In the genomic region with DNA sequence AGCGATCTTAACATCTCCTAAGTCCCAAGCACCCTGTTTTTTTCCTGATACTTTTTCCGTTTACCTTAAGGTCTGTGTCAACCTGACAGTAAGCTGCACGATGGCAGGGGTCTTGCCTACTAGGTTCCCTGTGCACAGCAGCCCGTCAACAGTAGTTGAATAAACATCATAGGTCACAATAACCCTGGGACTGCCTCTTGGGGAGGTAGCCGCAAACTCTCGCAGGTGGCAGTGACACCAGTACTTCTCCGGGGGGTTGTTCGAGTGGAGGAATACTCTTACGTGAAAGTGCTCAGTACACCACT, we compare ENCODE assay signal across 8 cellular contexts. TPM values are rescaled to one million over a fixed set of nuclear protein-coding genes. Genes with fewer than 3 reads are reported as not detected.
DNase-seq lines count a peak whose midpoint lies in the region; ATAC-seq and TF ChIP-seq lines count a peak whose summit lies in the region.

No MANE protein-coding gene starts in this region.

- ATAC-seq in GM19455 (IDR thresholded peaks at IDR 0.05; ENCODE audit: unreplicated experiment) (peak; percentile 53), HG03457 (IDR thresholded peaks at IDR 0.05; ENCODE audit: unreplicated experiment) (peak; percentile 39)

- DNase-seq in mesendoderm, result no peak
- DNase-seq in GM10248 (ENCODE audit: extremely low spot score), result no peak
- no peak for DNase-seq in NCI-H748 treated with DMSO at 0.1 percent for 48 hours (lab: John Stamatoyannopoulos, UW)
- DNase-seq in COLO829 (ENCODE audit: low spot score), result no peak

- peaks cover 0 to 17% (median 14%) of the 10 kb centered on the region in 11 experiments; a peak in 19 of 22 replicates for H3K9me3 ChIP-seq in BLaER1 treated with 17β-estradiol and CSF1 and Interleukin-3, amounts not matched to agents 10 nM and 100 nM (replicated peaks in 1 of 11)

- TF ChIP-seq CTCF in brain (conservative IDR thresholded peaks at IDR 0.05), result no peak
- TF ChIP-seq CTCF in GM10248 (IDR thresholded peaks at IDR 0.05; ENCODE audit: control extremely low read depth, extremely low read depth, low read depth, missing control alignments), result no peak

- H3K27ac Mint-ChIP-seq in brain, result peak overlapping the region; percentile 90 to 97 (median 95)

- peak overlapping the region; percentile 94 for H3K56ac ChIP-seq in mesendoderm (ENCODE audit: low read length)

- H3K27me3 Mint-ChIP-seq in brain, result peaks cover 20% of the 10 kb centered on the region

- no peak overlapping the region for H2BK15ac ChIP-seq in mesendoderm (replicated peaks; ENCODE audit: low read depth)

- peaks cover 7 to 43% (median 31%) of the 10 kb centered on the region in 11 experiments; a peak in 16 of 22 replicates for H4K20me1 ChIP-seq in BLaER1 treated with 17β-estradiol and CSF1 and Interleukin-3, amounts not matched to agents 10 nM and 100 nM

- H2BK5ac ChIP-seq in mesendoderm (ENCODE audit: low read length), result peak overlapping the region; percentile 54

- CTCF ChIA-PET in GM10248 (lab: Yijun Ruan, JAX), result interaction anchor here (1.2 to 6.1 kb wide), 7 partner anchors 8 to 667 kb away, joined by 4 to 60 read pairs (median 6); no protein-coding TSS in a partner anchor

- H3K4ac ChIP-seq in mesendoderm (ENCODE audit: low read depth, low read length), result no peak overlapping the region

- H3K79me2 ChIP-seq in mesendoderm (ENCODE audit: control insufficient read depth, insufficient read depth, low read length), result peaks cover 12% of the 10 kb centered on the region

- peaks cover 26% of the 10 kb centered on the region for H3K36me3 Mint-ChIP-seq in brain

- no peak overlapping the region for H4K8ac ChIP-seq in mesendoderm (ENCODE audit: low read depth, low read length)

- H3K23ac ChIP-seq in mesendoderm (ENCODE audit: low read length), result no peak overlapping the region

- peaks cover 10% of the 10 kb centered on the region for H3K79me1 ChIP-seq in mesendoderm (ENCODE audit: low read length)

- peak overlapping the region; percentile 84 to 98 (median 89) for H3K4me2 ChIP-seq in BLaER1 treated with 17β-estradiol and CSF1 and Interleukin-3, amounts not matched to agents 10 nM and 100 nM
- H3K4me2 ChIP-seq in mesendoderm (ENCODE audit: low read length), result peak overlapping the region; percentile 86

- POLR2A ChIA-PET in GM10248 (lab: Yijun Ruan, JAX), result interaction anchor here (0.6 to 1.0 kb wide), 3 partner anchors 23 to 497 kb away, joined by 3 to 4 read pairs (median 4); no protein-coding TSS in a partner anchor

- H3K27me3 ChIP-seq in BLaER1 treated with 17β-estradiol and CSF1 and Interleukin-3, amounts not matched to agents 10 nM and 100 nM, result no peaks in the 10 kb centered on the region
- no peaks in the 10 kb centered on the region for H3K27me3 ChIP-seq in mesendoderm (ENCODE audit: insufficient read depth, low read length, poor library complexity)

- H2AK5ac ChIP-seq in mesendoderm (ENCODE audit: low read length), result no peak overlapping the region

- no peak overlapping the region for H3K18ac ChIP-seq in mesendoderm (ENCODE audit: low read length)

- peaks cover 3 to 12% (median 5%) of the 10 kb centered on the region in 5 experiments for H3K9me3 Mint-ChIP-seq in brain

- H3K27ac ChIP-seq in BLaER1 treated with 17β-estradiol and CSF1 and Interleukin-3, amounts not matched to agents 10 nM and 100 nM, result peak overlapping the region; percentile 86 to 97 (median 91); a peak in 20 of 22 replicates
- H3K27ac ChIP-seq in mesendoderm (ENCODE audit: low read depth, low read length), result no peak overlapping the region

- H3K9ac ChIP-seq in BLaER1 treated with 17β-estradiol and CSF1 and Interleukin-3, amounts not matched to agents 10 nM and 100 nM, result peak overlapping the region; percentile 90 to 97 (median 93)
- peak overlapping the region; percentile 84 for H3K9ac ChIP-seq in mesendoderm (ENCODE audit: low read length)

- peak overlapping the region; percentile 98 to 100 (median 99) for H3K4me3 Mint-ChIP-seq in brain

- no peak overlapping the region for H4K5ac ChIP-seq in mesendoderm (ENCODE audit: low read length)

- peaks cover 53% of the 10 kb centered on the region for H3K4me1 Mint-ChIP-seq in brain

- no peak overlapping the region for H2BK120ac ChIP-seq in mesendoderm (ENCODE audit: low read depth, low read length)

- WGBS in mesendoderm (ENCODE audit: extremely low coverage, insufficient coverage, low lambda C conversion rate), result no CpG with 5 or more reads among the region's 9 CpGs

- H3K36me3 ChIP-seq in BLaER1 treated with 17β-estradiol and CSF1 and Interleukin-3, amounts not matched to agents 10 nM and 100 nM, result peaks cover 8 to 31% (median 23%) of the 10 kb centered on the region in 11 experiments; a peak in 21 of 22 replicates
- no peaks in the 10 kb centered on the region for H3K36me3 ChIP-seq in mesendoderm (ENCODE audit: control insufficient read depth, insufficient read depth, low read length)

- H3K4me3 ChIP-seq in BLaER1 treated with 17β-estradiol and CSF1 and Interleukin-3, amounts not matched to agents 10 nM and 100 nM, result peak overlapping the region; percentile 72 to 91 (median 82)
- peak overlapping the region; percentile 77 for H3K4me3 ChIP-seq in mesendoderm (ENCODE audit: low read length)

- peaks cover 15 to 65% (median 29%) of the 10 kb centered on the region in 10 experiments for H3K4me1 ChIP-seq in BLaER1 treated with 17β-estradiol and CSF1 and Interleukin-3, amounts not matched to agents 10 nM and 100 nM
- H3K4me1 ChIP-seq in mesendoderm (ENCODE audit: control insufficient read depth, low read depth, low read length), result no peaks in the 10 kb centered on the region

RNA-seq across cellular contexts. Expression of gene PDCD6IP, which starts 0.4 kb away (rescaled TPM):
- 34.1 TPM for polyA plus RNA-seq in brain (ENCODE audit: insufficient read depth, low read depth, low replicate concordance)
- 77.6 TPM for polyA plus RNA-seq in mesendoderm (2013, experiment 1 of 2)
- polyA plus RNA-seq in mesendoderm (2013, experiment 2 of 2), result 82.4 TPM
